1 cellular context compared by ENCODE assay signal in the genomic region with DNA sequence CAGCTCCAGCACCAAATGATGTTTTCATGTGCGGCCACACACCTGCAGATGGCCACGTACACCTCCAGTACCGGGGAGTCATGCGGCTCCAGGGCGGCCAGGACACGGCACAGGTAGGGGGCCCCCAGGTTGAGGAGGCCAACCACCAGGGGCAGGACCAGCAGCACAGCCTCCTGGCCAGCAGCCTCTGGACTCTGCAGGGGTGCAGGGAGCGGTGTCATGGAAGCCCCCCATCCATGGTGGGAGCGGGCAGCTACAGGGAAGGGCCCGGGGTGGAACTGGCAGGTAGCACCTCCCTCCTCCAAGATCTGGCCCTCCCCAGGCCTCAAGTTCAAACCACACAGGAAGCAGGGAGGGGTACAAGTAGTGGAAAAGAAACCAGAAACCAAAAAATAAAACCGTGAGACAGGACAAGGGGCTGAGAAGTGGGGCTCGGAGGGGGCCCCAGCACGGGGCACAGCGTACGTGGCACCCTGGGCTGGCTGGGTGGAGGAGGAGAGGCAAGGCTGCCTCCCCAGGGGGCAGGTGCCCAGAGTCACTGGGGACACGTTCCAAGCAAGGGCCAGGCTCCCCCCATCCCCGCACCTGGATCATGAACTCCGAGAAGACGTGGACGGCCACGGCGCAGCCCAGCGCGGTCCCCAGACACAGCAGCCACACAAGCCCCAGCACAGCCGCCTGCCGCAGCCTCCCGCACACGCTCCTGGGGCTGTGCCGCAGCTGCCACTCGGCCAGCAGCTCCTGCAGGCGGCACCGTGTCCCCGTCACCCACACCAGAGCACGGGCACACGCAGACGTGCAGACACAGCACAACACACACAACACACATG.
TF ChIP-seq lines count a peak whose summit lies in the region.

No MANE protein-coding gene starts in this region.

TF ChIP-seq in K562, 482 proteins besides CTCF, POLR2A, EP300 and RAD21:
- TF ChIP-seq, protein P1, sequence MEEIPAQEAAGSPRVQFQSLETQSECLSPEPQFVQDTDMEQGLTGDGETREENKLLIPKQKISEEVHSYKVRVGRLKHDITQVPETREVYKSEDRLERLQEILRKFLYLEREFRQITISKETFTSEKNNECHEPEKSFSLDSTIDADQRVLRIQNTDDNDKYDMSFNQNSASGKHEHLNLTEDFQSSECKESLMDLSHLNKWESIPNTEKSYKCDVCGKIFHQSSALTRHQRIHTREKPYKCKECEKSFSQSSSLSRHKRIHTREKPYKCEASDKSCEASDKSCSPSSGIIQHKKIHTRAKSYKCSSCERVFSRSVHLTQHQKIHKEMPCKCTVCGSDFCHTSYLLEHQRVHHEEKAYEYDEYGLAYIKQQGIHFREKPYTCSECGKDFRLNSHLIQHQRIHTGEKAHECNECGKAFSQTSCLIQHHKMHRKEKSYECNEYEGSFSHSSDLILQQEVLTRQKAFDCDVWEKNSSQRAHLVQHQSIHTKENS (CRISPR knock-in tag; IDR thresholded peaks at IDR 0.05) = no peak
- TF ChIP-seq TFAM (CRISPR knock-in tag; conservative IDR thresholded peaks at IDR 0.05) = no peak
- TF ChIP-seq NFYB (IDR thresholded peaks at IDR 0.05; ENCODE audit: extremely low read depth, insufficient read length) = no peak
- TF ChIP-seq, protein P2, sequence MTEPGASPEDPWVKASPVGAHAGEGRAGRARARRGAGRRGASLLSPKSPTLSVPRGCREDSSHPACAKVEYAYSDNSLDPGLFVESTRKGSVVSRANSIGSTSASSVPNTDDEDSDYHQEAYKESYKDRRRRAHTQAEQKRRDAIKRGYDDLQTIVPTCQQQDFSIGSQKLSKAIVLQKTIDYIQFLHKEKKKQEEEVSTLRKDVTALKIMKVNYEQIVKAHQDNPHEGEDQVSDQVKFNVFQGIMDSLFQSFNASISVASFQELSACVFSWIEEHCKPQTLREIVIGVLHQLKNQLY (CRISPR knock-in tag; conservative IDR thresholded peaks at IDR 0.05) = no peak
- TF ChIP-seq NFXL1 (CRISPR knock-in tag; IDR thresholded peaks at IDR 0.05) = no peak
- TF ChIP-seq, protein P3, sequence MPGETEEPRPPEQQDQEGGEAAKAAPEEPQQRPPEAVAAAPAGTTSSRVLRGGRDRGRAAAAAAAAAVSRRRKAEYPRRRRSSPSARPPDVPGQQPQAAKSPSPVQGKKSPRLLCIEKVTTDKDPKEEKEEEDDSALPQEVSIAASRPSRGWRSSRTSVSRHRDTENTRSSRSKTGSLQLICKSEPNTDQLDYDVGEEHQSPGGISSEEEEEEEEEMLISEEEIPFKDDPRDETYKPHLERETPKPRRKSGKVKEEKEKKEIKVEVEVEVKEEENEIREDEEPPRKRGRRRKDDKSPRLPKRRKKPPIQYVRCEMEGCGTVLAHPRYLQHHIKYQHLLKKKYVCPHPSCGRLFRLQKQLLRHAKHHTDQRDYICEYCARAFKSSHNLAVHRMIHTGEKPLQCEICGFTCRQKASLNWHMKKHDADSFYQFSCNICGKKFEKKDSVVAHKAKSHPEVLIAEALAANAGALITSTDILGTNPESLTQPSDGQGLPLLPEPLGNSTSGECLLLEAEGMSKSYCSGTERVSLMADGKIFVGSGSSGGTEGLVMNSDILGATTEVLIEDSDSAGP (CRISPR knock-in tag; IDR thresholded peaks at IDR 0.05) = no peak
- no peak for TF ChIP-seq ZNF436 (CRISPR knock-in tag; IDR thresholded peaks at IDR 0.05)
- no peak for TF ChIP-seq RAD51 (IDR thresholded peaks at IDR 0.05; ENCODE audit: borderline replicate concordance, low read depth)
- TF ChIP-seq IRF2 (CRISPR knock-in tag; IDR thresholded peaks at IDR 0.05) = no peak
- TF ChIP-seq, protein P4, sequence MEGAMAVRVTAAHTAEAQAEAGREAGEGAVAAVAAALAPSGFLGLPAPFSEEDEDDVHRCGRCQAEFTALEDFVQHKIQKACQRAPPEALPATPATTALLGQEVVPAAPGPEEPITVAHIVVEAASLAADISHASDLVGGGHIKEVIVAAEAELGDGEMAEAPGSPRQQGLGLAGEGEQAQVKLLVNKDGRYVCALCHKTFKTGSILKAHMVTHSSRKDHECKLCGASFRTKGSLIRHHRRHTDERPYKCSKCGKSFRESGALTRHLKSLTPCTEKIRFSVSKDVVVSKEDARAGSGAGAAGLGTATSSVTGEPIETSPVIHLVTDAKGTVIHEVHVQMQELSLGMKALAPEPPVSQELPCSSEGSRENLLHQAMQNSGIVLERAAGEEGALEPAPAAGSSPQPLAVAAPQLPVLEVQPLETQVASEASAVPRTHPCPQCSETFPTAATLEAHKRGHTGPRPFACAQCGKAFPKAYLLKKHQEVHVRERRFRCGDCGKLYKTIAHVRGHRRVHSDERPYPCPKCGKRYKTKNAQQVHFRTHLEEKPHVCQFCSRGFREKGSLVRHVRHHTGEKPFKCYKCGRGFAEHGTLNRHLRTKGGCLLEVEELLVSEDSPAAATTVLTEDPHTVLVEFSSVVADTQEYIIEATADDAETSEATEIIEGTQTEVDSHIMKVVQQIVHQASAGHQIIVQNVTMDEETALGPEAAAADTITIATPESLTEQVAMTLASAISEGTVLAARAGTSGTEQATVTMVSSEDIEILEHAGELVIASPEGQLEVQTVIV (CRISPR knock-in tag; IDR thresholded peaks at IDR 0.05; ENCODE audit: borderline replicate concordance) = no peak
- TF ChIP-seq TGIF2 (CRISPR knock-in tag; IDR thresholded peaks at IDR 0.05) = no peak
- no peak for TF ChIP-seq ZNF311 (CRISPR knock-in tag; IDR thresholded peaks at IDR 0.05)
- TF ChIP-seq NFIX (CRISPR knock-in tag; IDR thresholded peaks at IDR 0.05; ENCODE audit: low read depth) = no peak
- TF ChIP-seq ZNF324 (CRISPR knock-in tag; IDR thresholded peaks at IDR 0.05) = no peak
- TF ChIP-seq POLR2G (IDR thresholded peaks at IDR 0.05; ENCODE audit: low read depth, low read length) = peak; percentile 57; the same call in 1 of the 2 replicates
- no peak for TF ChIP-seq ZNF239 (CRISPR knock-in tag; IDR thresholded peaks at IDR 0.05)
- TF ChIP-seq MEIS2 (IDR thresholded peaks at IDR 0.05; ENCODE audit: partially characterized antibody) = no peak
- peak; percentile 72 for TF ChIP-seq RBFOX2 (IDR thresholded peaks at IDR 0.05; ENCODE audit: low read depth, low read length)
- TF ChIP-seq ZNF263 (CRISPR knock-in tag; IDR thresholded peaks at IDR 0.05; ENCODE audit: borderline replicate concordance) = no peak
- TF ChIP-seq SAP30 (IDR thresholded peaks at IDR 0.05; ENCODE audit: borderline replicate concordance, insufficient read depth, low read depth, low read length, poor library complexity, severe bottlenecking) = no peak
- 0 out of 2 replicates have a peak, but pooled peaks have one; percentile 36 for TF ChIP-seq SUPT5H (IDR thresholded peaks at IDR 0.05)
TF ChIP-seq in K562: peak in this region for 3.
